In the genomic region with DNA sequence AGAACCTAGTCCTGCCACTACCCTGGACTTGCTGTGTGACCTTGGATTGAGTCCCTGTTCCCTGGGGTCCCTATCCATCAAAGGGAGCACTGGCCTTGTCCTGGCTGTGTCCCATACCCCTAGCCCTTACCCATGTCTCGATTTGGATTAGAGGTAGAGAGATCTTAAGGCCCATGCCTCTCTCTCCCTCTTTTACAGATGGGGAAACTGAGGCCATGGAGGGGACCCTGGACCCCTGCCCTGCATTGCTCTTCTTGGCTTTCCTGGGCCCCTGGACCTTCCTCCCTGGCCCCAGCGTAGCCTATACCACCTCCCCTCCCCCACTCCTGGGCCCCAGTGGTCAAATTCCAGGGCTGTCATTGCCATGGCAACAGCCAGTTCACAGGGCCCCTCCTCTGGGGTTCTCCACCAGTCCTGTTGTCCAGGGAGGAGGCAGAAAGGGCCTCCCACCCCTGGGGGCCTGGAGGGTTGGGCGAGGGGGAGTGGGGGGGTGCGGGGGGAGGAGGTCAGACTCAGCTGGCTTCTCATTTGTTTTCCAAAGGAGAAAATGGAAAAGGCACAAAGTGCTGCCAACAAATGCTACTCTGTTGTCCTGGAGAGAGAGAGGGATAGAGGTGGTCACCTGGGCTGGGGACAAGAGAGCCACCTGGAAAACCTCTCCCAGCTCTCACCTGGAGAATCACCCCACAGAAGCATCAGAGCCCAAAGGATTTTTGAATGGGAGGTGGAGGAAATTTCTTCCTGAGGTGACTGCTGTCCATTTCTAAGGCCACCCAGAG, we compare ENCODE assay signal across 12 cellular contexts. TPM values are rescaled to one million over a fixed set of nuclear protein-coding genes. Genes with fewer than 3 reads are reported as not detected.
DNase-seq lines count a peak whose midpoint lies in the region; ATAC-seq and TF ChIP-seq lines count a peak whose summit lies in the region.
"Had no signal": no experiment of that assay in that cellular context is flagged by ENCODE, and none has a peak within 500 bp of the region (broad histone marks: within the 10 kb centered on the region; RNA-seq: fewer than 3 reads in every experiment).

No MANE protein-coding gene starts in this region.

- no peaks in the 10 kb centered on the region for H3K27me3 Mint-ChIP-seq in chondrocyte (ENCODE audit: low read depth)
- H3K27me3 Mint-ChIP-seq in stimulated activated memory B cell treated with anti-CD40 and anti-IgM and Interleukin-4, amounts not matched to agents 10 μg/mL and 1 μg/mL and 100 μg/mL, for 72 hours, result peaks cover 5% of the 10 kb centered on the region

- H3K4me1 Mint-ChIP-seq in chondrocyte (ENCODE audit: low read depth), result peaks cover 88% of the 10 kb centered on the region
- H3K4me1 Mint-ChIP-seq in stimulated activated memory B cell treated with anti-CD40 and anti-IgM and Interleukin-4, amounts not matched to agents 10 μg/mL and 1 μg/mL and 100 μg/mL, for 72 hours, result peaks cover 54% of the 10 kb centered on the region

- H3K4me3 Mint-ChIP-seq in chondrocyte (ENCODE audit: unreplicated experiment), result no peak overlapping the region
- H3K4me3 Mint-ChIP-seq in stimulated activated memory B cell treated with anti-CD40 and anti-IgM and Interleukin-4, amounts not matched to agents 10 μg/mL and 1 μg/mL and 100 μg/mL, for 72 hours, result no peak overlapping the region

- H3K9me3 Mint-ChIP-seq in chondrocyte (ENCODE audit: low read depth), result no peaks in the 10 kb centered on the region
- no peaks in the 10 kb centered on the region for H3K9me3 Mint-ChIP-seq in stimulated activated memory B cell treated with anti-CD40 and anti-IgM and Interleukin-4, amounts not matched to agents 10 μg/mL and 1 μg/mL and 100 μg/mL, for 72 hours

- TF ChIP-seq CTCF in chondrocyte (IDR thresholded peaks at IDR 0.05), result no peak

- H3K27ac Mint-ChIP-seq in chondrocyte (ENCODE audit: unreplicated experiment), result peak overlapping the region; percentile 77
- peak overlapping the region; percentile 71 for H3K27ac Mint-ChIP-seq in stimulated activated memory B cell treated with anti-CD40 and anti-IgM and Interleukin-4, amounts not matched to agents 10 μg/mL and 1 μg/mL and 100 μg/mL, for 72 hours

- H3K36me3 Mint-ChIP-seq in chondrocyte (ENCODE audit: low read depth), result peaks cover 4% of the 10 kb centered on the region
- H3K36me3 Mint-ChIP-seq in stimulated activated memory B cell treated with anti-CD40 and anti-IgM and Interleukin-4, amounts not matched to agents 10 μg/mL and 1 μg/mL and 100 μg/mL, for 72 hours, result peaks cover 20% of the 10 kb centered on the region

- DNase-seq in HuH-7.5 (ENCODE audit: low spot score) (peak; percentile 85), chondrocyte (ENCODE audit: low spot score) (no peak), kidney tubule cell (ENCODE audit: low spot score) (peak; percentile 35), SHP77 (lab: John Stamatoyannopoulos, UW) (no peak), activated gamma-delta T cell treated with Interleukin-2 at 50 U/mL for 16 hours (no peak)
- no peak for DNase-seq in activated CD4-positive, alpha-beta T cell treated with anti-CD3 and anti-CD28 coated beads for 1 hour
- DNase-seq: activated CD4-positive, alpha-beta T cell treated with anti-CD3 and anti-CD28 coated beads, Interleukin-2, amount 50 U/mL, for 4 hours; amygdala; NCI-H1930; stimulated activated CD8-positive, alpha-beta memory T cell treated with anti-CD3 and anti-CD28 coated beads, Interleukin-4, amount 100 ng/mL, for 48 hours had no signal

- ATAC-seq in stimulated activated memory B cell treated with anti-CD40 and anti-IgM and Interleukin-4, amounts not matched to agents 10 μg/mL and 1 μg/mL and 100 μg/mL, for 72 hours, result no peak
- no peak for ATAC-seq in GM21528 (IDR thresholded peaks at IDR 0.05; ENCODE audit: low FRiP score, unreplicated experiment)

RNA-seq across cellular contexts. Expression of a gene that starts 23.3 kb away (rescaled TPM):
- 82.4 to 114 TPM (median 113 TPM) in 3 replicates for total RNA-seq in chondrocyte

RNA-seq across cellular contexts. Expression of a gene that starts 44.9 kb away (rescaled TPM):
- 3.5 to 4.5 TPM (median 3.5 TPM) in 3 replicates for total RNA-seq in chondrocyte

RNA-seq across cellular contexts. Expression of a gene that starts 59.2 kb away (rescaled TPM):
- total RNA-seq in chondrocyte, result 0.20 TPM in 1 of 3 replicates, not detected in the others

Comparison
In these comparisons a context has a peak if more than half of its experiments do, and no peak if none do; other contexts are left out.
1. DNase-seq: peak in HuH-7.5 (single experiment) and kidney tubule cell (single experiment); none in chondrocyte (single experiment), SHP77 (0 of 2), activated gamma-delta T cell treated with Interleukin-2 at 50 U/mL for 16 hours (single experiment) and activated CD4-positive, alpha-beta T cell treated with anti-CD3 and anti-CD28 coated beads for 1 hour (single experiment).